In the genomic region with DNA sequence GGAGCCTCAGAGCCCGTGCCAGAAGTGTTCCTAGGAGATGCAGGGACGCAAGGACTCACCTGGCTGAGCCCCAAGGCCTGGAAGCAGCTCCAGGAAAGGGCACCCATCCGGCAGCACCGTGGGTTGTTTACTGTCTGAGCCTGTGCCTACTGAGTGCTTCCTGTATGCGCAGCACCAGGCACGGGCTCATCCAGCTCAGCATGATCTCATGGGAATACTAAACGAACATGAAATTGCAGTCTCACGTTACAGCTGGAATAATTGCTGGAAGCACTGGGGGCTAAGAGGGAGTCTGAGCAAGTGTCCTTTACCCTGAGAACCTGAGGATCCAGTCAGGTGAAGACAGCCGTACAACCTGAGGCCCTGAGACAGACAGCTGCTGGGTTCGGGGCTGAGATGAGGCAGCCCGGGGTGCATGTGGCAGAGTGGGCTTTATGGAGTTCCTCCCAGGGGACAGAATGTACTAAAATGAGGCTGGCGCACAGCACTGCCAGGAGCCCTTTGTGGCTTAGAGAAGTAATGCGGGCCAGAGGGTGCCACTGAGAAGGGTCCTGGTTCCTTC, we compare ENCODE assay signal across 8 cellular contexts. TPM values are rescaled to one million over a fixed set of nuclear protein-coding genes. Genes with fewer than 3 reads are reported as not detected.
DNase-seq lines count a peak whose midpoint lies in the region; ATAC-seq, FAIRE-seq and TF ChIP-seq lines count a peak whose summit lies in the region.

No MANE protein-coding gene starts in this region.

- H3K79me2 ChIP-seq in endothelial cell of umbilical vein (ENCODE audit: control insufficient read depth, insufficient read depth, low read length) = no peaks in the 10 kb centered on the region

- no peak overlapping the region for H3K4me3 Mint-ChIP-seq in stimulated activated effector memory CD8-positive, alpha-beta T cell treated with anti-CD3 and anti-CD28 coated beads, Interleukin-12 subunit alpha, Interleukin-12 subunit beta, amount 100 ng/mL, for 72 hours

- no peak for TF ChIP-seq POLR2A in endothelial cell of umbilical vein (IDR thresholded peaks at IDR 0.05; ENCODE audit: low read depth, low read length)

- DNase-seq in HFF-Myc (ENCODE audit: extremely low read depth, low read depth) (no peak), NCI-H526 treated with DMSO at 0.1 percent for 48 hours (lab: John Stamatoyannopoulos, UW) (peak; percentile 81), endothelial cell of umbilical vein (ENCODE audit: low read depth, low spot score) (peak; percentile 79), urothelium cell line (ENCODE audit: low spot score) (no peak)
- no peak for DNase-seq in stimulated activated effector memory CD8-positive, alpha-beta T cell treated with anti-CD3 and anti-CD28 coated beads, Interleukin-12 subunit alpha, Interleukin-12 subunit beta, amount 100 ng/mL, for 72 hours (ENCODE audit: low spot score in 2 of 2)

- peaks cover 39% of the 10 kb centered on the region for H3K36me3 Mint-ChIP-seq in stimulated activated effector memory CD8-positive, alpha-beta T cell treated with anti-CD3 and anti-CD28 coated beads, Interleukin-12 subunit alpha, Interleukin-12 subunit beta, amount 100 ng/mL, for 72 hours

- dilution Hi-C loops in endothelial cell of umbilical vein (cut with MboI; ENCODE audit: extremely low pct_ligation_motif_present, low sequenced_read_pairs) = no loop called here

- H2AFZ ChIP-seq in endothelial cell of umbilical vein (ENCODE audit: low read depth, low read length) = no peak overlapping the region

- H3K4me1 Mint-ChIP-seq in stimulated activated effector memory CD8-positive, alpha-beta T cell treated with anti-CD3 and anti-CD28 coated beads, Interleukin-12 subunit alpha, Interleukin-12 subunit beta, amount 100 ng/mL, for 72 hours = peaks cover 19% of the 10 kb centered on the region

- TF ChIP-seq CTCF in HFF-Myc (IDR thresholded peaks at IDR 0.05; ENCODE audit: low read depth, low read length, missing control alignments) = peak; percentile 2
- peak; percentile 13 to 17 for TF ChIP-seq CTCF in endothelial cell of umbilical vein (IDR thresholded peaks at IDR 0.05; ENCODE audit: extremely low read depth in 1 of 2, insufficient read depth in 1 of 2, low read depth in 1 of 2, low read length in 2 of 2)

- no peaks in the 10 kb centered on the region for H3K9me3 ChIP-seq in endothelial cell of umbilical vein (replicated peaks; ENCODE audit: control insufficient read depth, insufficient read depth, low read length)

- no peaks in the 10 kb centered on the region for H4K20me1 ChIP-seq in endothelial cell of umbilical vein (replicated peaks; ENCODE audit: control insufficient read depth, extremely low read depth, insufficient read depth, low read length)

- peak overlapping the region; percentile 35 for H3K9ac ChIP-seq in endothelial cell of umbilical vein (replicated peaks; ENCODE audit: extremely low read depth, insufficient read depth, low read length)

- intact Hi-C loops in endothelial cell of umbilical vein (cut with micrococcal nuclease) = loop anchor here (10.0 kb wide), 1 partner anchor 401 kb away; a partner anchor contains a TSS

- H3K36me3 ChIP-seq in endothelial cell of umbilical vein (ENCODE audit: control insufficient read depth in 2 of 2, extremely low read depth in 1 of 2, insufficient read depth in 2 of 2, low read length in 2 of 2) = peaks cover 0 to 16% of the 10 kb centered on the region in 2 experiments

- ATAC-seq in stimulated activated effector memory CD8-positive, alpha-beta T cell treated with anti-CD3 and anti-CD28 coated beads, Interleukin-12 subunit alpha, Interleukin-12 subunit beta, amount 100 ng/mL, for 72 hours = no peak
- no peak for ATAC-seq in GM21526 (IDR thresholded peaks at IDR 0.05; ENCODE audit: low FRiP score, unreplicated experiment)
- no peak for ATAC-seq in HG02885 (IDR thresholded peaks at IDR 0.05; ENCODE audit: poor library complexity, unreplicated experiment)
- ATAC-seq in esophagus mucosa = no peak

- BruUV-seq in endothelial cell of umbilical vein (replicated peaks; lab: Mats Ljungman, UMichigan) = no TSS peak

- peak overlapping the region; percentile 35 for H3K27ac ChIP-seq in endothelial cell of umbilical vein (ENCODE audit: insufficient read depth, low read depth, low read length)

- H3K4me2 ChIP-seq in endothelial cell of umbilical vein (ENCODE audit: insufficient read depth, low read length) = no peak overlapping the region

- H3K9me1 ChIP-seq in endothelial cell of umbilical vein (replicated peaks; ENCODE audit: control insufficient read depth, extremely low read depth, insufficient read depth, low read length) = no peaks in the 10 kb centered on the region

- POLR2A ChIA-PET in endothelial cell of umbilical vein (lab: Charles Lee) = no interaction called here

- peak overlapping the region; percentile 86 for H3K27ac Mint-ChIP-seq in stimulated activated effector memory CD8-positive, alpha-beta T cell treated with anti-CD3 and anti-CD28 coated beads, Interleukin-12 subunit alpha, Interleukin-12 subunit beta, amount 100 ng/mL, for 72 hours

- FAIRE-seq in endothelial cell of umbilical vein (lab: Jason Lieb, UNC) (peak; percentile 75), urothelium cell line (lab: Jason Lieb, UNC) (no peak)

- CTCF ChIA-PET in endothelial cell of umbilical vein (lab: Charles Lee) = interaction anchor here (0.6 to 6.1 kb wide), 17 partner anchors 9 to 405 kb away, joined by 3 to 106 read pairs (median 5); a partner anchor contains a TSS

- H3K9me3 Mint-ChIP-seq in stimulated activated effector memory CD8-positive, alpha-beta T cell treated with anti-CD3 and anti-CD28 coated beads, Interleukin-12 subunit alpha, Interleukin-12 subunit beta, amount 100 ng/mL, for 72 hours = no peaks in the 10 kb centered on the region

- H3K4me3 ChIP-seq in HFF-Myc (replicated peaks; ENCODE audit: low read depth, low read length) (no peak overlapping the region), endothelial cell of umbilical vein (replicated peaks in 1 of 3; ENCODE audit: insufficient read depth in 1 of 3, low read depth in 1 of 3, low read length in 3 of 3) (no peak overlapping the region)

- H3K27me3 ChIP-seq in endothelial cell of umbilical vein (ENCODE audit: control insufficient read depth in 2 of 2, insufficient read depth in 2 of 2, low read length in 2 of 2) = no peaks in the 10 kb centered on the region

- H3K4me1 ChIP-seq in endothelial cell of umbilical vein (ENCODE audit: control insufficient read depth, extremely low read depth, insufficient read depth, low read length) = peaks cover 10% of the 10 kb centered on the region

TF ChIP-seq in endothelial cell of umbilical vein, 7 proteins besides CTCF, POLR2A, EP300 and RAD21 (continues in another document):
- TF ChIP-seq POLR2AphosphoS5 (IDR thresholded peaks at IDR 0.05; ENCODE audit: insufficient read depth, low read depth, low read length) = no peak

RNA-seq across cellular contexts. Expression of a gene that starts 5.4 kb away (rescaled TPM):
- total RNA-seq in endothelial cell of umbilical vein (1.0 and 1.8 TPM in 2 replicates), esophagus mucosa (0.64 TPM)
- polyA plus RNA-seq in endothelial cell of umbilical vein = 1.1 TPM in 2 replicates
- 0.53 and 0.76 TPM in 2 replicates for polyA plus RNA-seq in endothelial cell of umbilical vein (2011; cell fraction: cytosol; rRNA removed)
- polyA plus RNA-seq in endothelial cell of umbilical vein (2011; cell fraction: nucleus; rRNA removed) = 3.8 and 4.2 TPM in 2 replicates
- 0.38 and 0.68 TPM in 2 replicates for polyA plus RNA-seq in endothelial cell of umbilical vein (2012)
- polyA minus RNA-seq in endothelial cell of umbilical vein = 0.66 and 2.1 TPM in 2 replicates
- 0.82 TPM for polyA minus RNA-seq in endothelial cell of umbilical vein (2011; cell fraction: cytosol; rRNA and poly(A)+ RNA removed)
- 0.38 and 0.58 TPM in 2 replicates for polyA minus RNA-seq in endothelial cell of umbilical vein (2011; cell fraction: nucleus; rRNA and poly(A)+ RNA removed)

RNA-seq across cellular contexts. Expression of a gene that starts 10.4 kb away (rescaled TPM):
- total RNA-seq in endothelial cell of umbilical vein (32.7 and 40.8 TPM in 2 replicates), esophagus mucosa (25.9 TPM)
- 54.7 and 80.3 TPM in 2 replicates for polyA plus RNA-seq in endothelial cell of umbilical vein
- 25.2 and 32.1 TPM in 2 replicates for polyA plus RNA-seq in endothelial cell of umbilical vein (2011; cell fraction: cytosol; rRNA removed)
- 17.1 and 17.2 TPM in 2 replicates for polyA plus RNA-seq in endothelial cell of umbilical vein (2011; cell fraction: nucleus; rRNA removed)
- polyA plus RNA-seq in endothelial cell of umbilical vein (2012) = 30.4 and 39.7 TPM in 2 replicates
- polyA minus RNA-seq in endothelial cell of umbilical vein = 12.6 and 15.7 TPM in 2 replicates
- polyA minus RNA-seq in endothelial cell of umbilical vein (2011; cell fraction: cytosol; rRNA and poly(A)+ RNA removed) = 31.6 TPM
- polyA minus RNA-seq in endothelial cell of umbilical vein (2011; cell fraction: nucleus; rRNA and poly(A)+ RNA removed) = 5.0 and 10.8 TPM in 2 replicates

RNA-seq across cellular contexts. Expression of a gene that starts 17.7 kb away (rescaled TPM):
- total RNA-seq in endothelial cell of umbilical vein (44.9 and 46.1 TPM in 2 replicates), esophagus mucosa (4.1 TPM)
- polyA plus RNA-seq in endothelial cell of umbilical vein = 22.6 and 32.5 TPM in 2 replicates
- polyA plus RNA-seq in endothelial cell of umbilical vein (2011; cell fraction: cytosol; rRNA removed) = 6.1 and 6.9 TPM in 2 replicates
- 115 and 136 TPM in 2 replicates for polyA plus RNA-seq in endothelial cell of umbilical vein (2011; cell fraction: nucleus; rRNA removed)
- polyA plus RNA-seq in endothelial cell of umbilical vein (2012) = 18.8 and 26.0 TPM in 2 replicates
- polyA minus RNA-seq in endothelial cell of umbilical vein = 9.0 and 15.1 TPM in 2 replicates
- polyA minus RNA-seq in endothelial cell of umbilical vein (2011; cell fraction: cytosol; rRNA and poly(A)+ RNA removed) = 4.1 TPM
- 18.0 and 27.6 TPM in 2 replicates for polyA minus RNA-seq in endothelial cell of umbilical vein (2011; cell fraction: nucleus; rRNA and poly(A)+ RNA removed)

RNA-seq across cellular contexts. Expression of a gene that starts 33.2 kb away (rescaled TPM):
- total RNA-seq in endothelial cell of umbilical vein = 25.9 and 27.0 TPM in 2 replicates
- polyA plus RNA-seq in endothelial cell of umbilical vein = 42.6 and 48.8 TPM in 2 replicates
- 24.7 and 30.9 TPM in 2 replicates for polyA plus RNA-seq in endothelial cell of umbilical vein (2011; cell fraction: cytosol; rRNA removed)
- 23.8 and 24.8 TPM in 2 replicates for polyA plus RNA-seq in endothelial cell of umbilical vein (2011; cell fraction: nucleus; rRNA removed)
- 25.3 and 32.0 TPM in 2 replicates for polyA plus RNA-seq in endothelial cell of umbilical vein (2012)
- polyA minus RNA-seq in endothelial cell of umbilical vein = 42.2 and 47.8 TPM in 2 replicates
- 12.0 TPM for polyA minus RNA-seq in endothelial cell of umbilical vein (2011; cell fraction: cytosol; rRNA and poly(A)+ RNA removed)
- polyA minus RNA-seq in endothelial cell of umbilical vein (2011; cell fraction: nucleus; rRNA and poly(A)+ RNA removed) = 21.9 and 25.9 TPM in 2 replicates
- total RNA-seq in esophagus mucosa = 15.5 TPM

RNA-seq across cellular contexts. Expression of a gene that starts 41.6 kb away (rescaled TPM):
- total RNA-seq in endothelial cell of umbilical vein = not detected in 2 replicates
- 0.37 and 1.0 TPM in 2 replicates for polyA plus RNA-seq in endothelial cell of umbilical vein
- polyA plus RNA-seq in endothelial cell of umbilical vein (2011; cell fraction: cytosol; rRNA removed) = 0.11 TPM in 1 of 2 replicates, not detected in the other
- polyA plus RNA-seq in endothelial cell of umbilical vein (2011; cell fraction: nucleus; rRNA removed) = 0.87 and 1.9 TPM in 2 replicates
- 0.36 and 0.44 TPM in 2 replicates for polyA plus RNA-seq in endothelial cell of umbilical vein (2012)
- 0.49 TPM in 1 of 2 replicates, not detected in the other for polyA minus RNA-seq in endothelial cell of umbilical vein
- polyA minus RNA-seq in endothelial cell of umbilical vein (2011; cell fraction: cytosol; rRNA and poly(A)+ RNA removed) = not detected
- polyA minus RNA-seq in endothelial cell of umbilical vein (2011; cell fraction: nucleus; rRNA and poly(A)+ RNA removed) = not detected in 2 replicates
- not detected for total RNA-seq in esophagus mucosa

Comparison
In these comparisons a context has a peak if more than half of its experiments do, and no peak if none do; other contexts are left out.
1. DNase-seq: peak in NCI-H526 treated with DMSO at 0.1 percent for 48 hours (single experiment) and endothelial cell of umbilical vein (single experiment); none in HFF-Myc (single experiment), stimulated activated effector memory CD8-positive, alpha-beta T cell treated with anti-CD3 and anti-CD28 coated beads, Interleukin-12 subunit alpha, Interleukin-12 subunit beta, amount 100 ng/mL, for 72 hours (0 of 2) and urothelium cell line (single experiment).